16 cellular contexts compared by ENCODE assay signal in the genomic region with DNA sequence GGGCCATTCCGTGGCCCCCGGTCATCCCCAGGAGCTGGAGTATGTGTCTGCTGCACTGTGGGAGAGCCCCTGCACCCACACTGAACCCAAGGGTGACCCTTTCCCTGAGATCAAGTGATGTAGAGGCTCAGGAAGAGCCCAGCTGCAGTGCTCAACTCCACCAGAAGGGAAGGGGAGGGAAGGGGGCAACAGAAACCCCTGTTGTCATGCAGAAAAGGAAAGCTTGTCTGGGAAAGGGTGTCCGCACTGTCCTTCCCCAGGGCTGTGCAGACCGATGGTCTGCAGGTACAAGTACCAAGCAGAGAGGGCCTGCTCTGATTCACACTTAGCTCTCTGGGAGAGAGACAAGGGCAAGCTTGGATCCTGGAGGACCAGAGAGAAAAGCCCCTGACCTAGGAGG. TPM values are rescaled to one million over a fixed set of nuclear protein-coding genes. Genes with fewer than 3 reads are reported as not detected.
DNase-seq lines count a peak whose midpoint lies in the region; ATAC-seq and TF ChIP-seq lines count a peak whose summit lies in the region.
"Had no signal": no experiment of that assay in that cellular context is flagged by ENCODE, and none has a peak within 500 bp of the region (broad histone marks: within the 10 kb centered on the region; RNA-seq: fewer than 3 reads in every experiment).

No MANE protein-coding gene starts in this region.

- peak overlapping the region in 5 of 7 donors; percentile 35 to 93 (median 92) for H3K27ac Mint-ChIP-seq in CD14-positive monocyte

- H3K4me3 ChIP-seq in GM12864 (ENCODE audit: low read depth, low read length), result no peak overlapping the region
- H3K4me3 ChIP-seq in astrocyte of the spinal cord (ENCODE audit: low read depth, low read length), result no peak overlapping the region
- H3K4me3 ChIP-seq in parathyroid adenoma (ENCODE audit: low read depth, low read length), result no peak overlapping the region
- H3K4me3 ChIP-seq: BLaER1, GM23248, mucosa of descending colon had no signal

- intact Hi-C loops in CD14-positive monocyte (cut with micrococcal nuclease), result loop anchor here (2.0 to 10.0 kb wide), 2 partner anchors 47 kb away; partner anchors contain the start of gene TOB1 (in 1 of the 2)

- peak overlapping the region; percentile 4 for H2AFZ ChIP-seq in parathyroid adenoma
- H2AFZ ChIP-seq: GM23248 had no signal

- in situ Hi-C loops in astrocyte of the spinal cord (cut with HindIII; ENCODE audit: low sequenced_read_pairs), result no loop called here

- peaks cover 0 to 3% (median 0%) of the 10 kb centered on the region in 7 donors for H3K9me3 Mint-ChIP-seq in CD14-positive monocyte
- H3K9me3 Mint-ChIP-seq: activated naive CD8-positive, alpha-beta T cell treated with anti-CD3 and anti-CD28 coated beads, Interleukin-2, amount 10 ng/mL, durations not matched to agents 7 days and 5 days had no signal

- H3K36me3 ChIP-seq in parathyroid adenoma (ENCODE audit: control insufficient read depth, insufficient read depth, low read length), result no peaks in the 10 kb centered on the region
- H3K36me3 ChIP-seq: BLaER1 had no signal

- peaks cover 47% of the 10 kb centered on the region for H3K4me1 ChIP-seq in parathyroid adenoma

- no peaks in the 10 kb centered on the region for H3K9me3 ChIP-seq in parathyroid adenoma (ENCODE audit: control insufficient read depth, low read length)
- H3K9me3 ChIP-seq: BLaER1, mucosa of descending colon had no signal

- ATAC-seq in HG03097 (IDR thresholded peaks at IDR 0.05; ENCODE audit: low FRiP score, unreplicated experiment), result no peak
- ATAC-seq: mucosa of descending colon had no signal

- H3K4me3 Mint-ChIP-seq in CD14-positive monocyte, result no peak overlapping the region
- H3K4me3 Mint-ChIP-seq: activated naive CD8-positive, alpha-beta T cell treated with anti-CD3 and anti-CD28 coated beads, Interleukin-2, amount 10 ng/mL, durations not matched to agents 7 days and 5 days had no signal

- peaks cover 0 to 3% (median 2%) of the 10 kb centered on the region in 3 donors for H3K27me3 Mint-ChIP-seq in CD14-positive monocyte (ENCODE audit: low read depth in 3 of 3)
- H3K27me3 Mint-ChIP-seq: activated naive CD8-positive, alpha-beta T cell treated with anti-CD3 and anti-CD28 coated beads, Interleukin-2, amount 10 ng/mL, durations not matched to agents 7 days and 5 days had no signal

- DNase-seq in CD14-positive monocyte (ENCODE audit: low spot score) (no peak), GM12864 (ENCODE audit: low read depth) (no peak), astrocyte of the spinal cord (ENCODE audit: low read depth, low spot score) (no peak), NCI-H1048 (lab: John Stamatoyannopoulos, UW) (no peak), NCI-H524 (lab: John Stamatoyannopoulos, UW) (no peak)
- DNase-seq: activated naive CD8-positive, alpha-beta T cell treated with anti-CD3 and anti-CD28 coated beads, Interleukin-2, amount 10 ng/mL, durations not matched to agents 7 days and 5 days; dermis blood vessel endothelial cell; GM23248; IMR-90; mucosa of descending colon; NCI-H1930; NCI-H446 treated with DMSO at 0.1 percent for 48 hours; nucleus accumbens had no signal

- TF ChIP-seq CTCF in CD14-positive monocyte (IDR thresholded peaks at IDR 0.05), result no peak
- TF ChIP-seq CTCF in GM12864 (IDR thresholded peaks at IDR 0.05; ENCODE audit: low read depth, low read length, missing control alignments), result peak; percentile 9
- peak; percentile 3 for TF ChIP-seq CTCF in astrocyte of the spinal cord (IDR thresholded peaks at IDR 0.05; ENCODE audit: low read depth, low read length)
- TF ChIP-seq CTCF in parathyroid adenoma (IDR thresholded peaks at IDR 0.05), result no peak

- H3K36me3 Mint-ChIP-seq in CD14-positive monocyte, result peaks cover 4% of the 10 kb centered on the region in 2 donors

- H3K79me2 ChIP-seq in parathyroid adenoma, result peaks cover 8% of the 10 kb centered on the region

- peaks cover 57% of the 10 kb centered on the region for H3K4me1 Mint-ChIP-seq in CD14-positive monocyte

- no peak overlapping the region for H3K27ac ChIP-seq in parathyroid adenoma
- H3K27ac ChIP-seq: BLaER1, GM23248 had no signal

- no peaks in the 10 kb centered on the region for H3K27me3 ChIP-seq in parathyroid adenoma (ENCODE audit: control insufficient read depth, insufficient read depth, low read length)
- H3K27me3 ChIP-seq: BLaER1 had no signal

- H3K4me2 ChIP-seq in parathyroid adenoma (ENCODE audit: low read length), result no peak overlapping the region
- H3K4me2 ChIP-seq: BLaER1 had no signal

- H3K9ac ChIP-seq in parathyroid adenoma, result no peak overlapping the region
- H3K9ac ChIP-seq: BLaER1, GM23248 had no signal

RNA-seq across cellular contexts. Expression of gene TOB1, which starts 45.7 kb away (rescaled TPM):
- 10 to 100 TPM; 18.5 to 41.0 TPM for polyA plus RNA-seq in CD14-positive monocyte

Comparison
In these comparisons a context has a peak if more than half of its experiments do, and no peak if none do; other contexts are left out.
1. CTCF ChIP-seq: peak in GM12864 (single experiment) and astrocyte of the spinal cord (single experiment); none in CD14-positive monocyte (single experiment) and parathyroid adenoma (single experiment).